In genomic region chr7:14687777-14688176, GRCh38 we compare ENCODE assay signal across 2 cellular contexts.
TF ChIP-seq lines count a peak whose summit lies in the region.

No MANE protein-coding gene starts in this region.

TF ChIP-seq in liver, 16 proteins besides CTCF, POLR2A, EP300 and RAD21 (continued from another document):
- TF ChIP-seq ATF3 (IDR thresholded peaks at IDR 0.05) (no peak), FOXA2 (IDR thresholded peaks at IDR 0.05) (peak; percentile 59)

TF ChIP-seq in HepG2, 621 proteins besides CTCF, POLR2A, EP300 and RAD21 (continued from another document):
- TF ChIP-seq DBP (CRISPR knock-in tag; IDR thresholded peaks at IDR 0.05; ENCODE audit: not compliant biosample characterization) (no peak), MBNL3 (CRISPR knock-in tag; conservative IDR thresholded peaks at IDR 0.05) (no peak), TAF15 (IDR thresholded peaks at IDR 0.05; ENCODE audit: low read depth, low read length, poor library complexity, severe bottlenecking) (no peak), LBX2 (CRISPR knock-in tag; IDR thresholded peaks at IDR 0.05; ENCODE audit: borderline replicate concordance) (no peak), ZBTB38 (CRISPR knock-in tag; IDR thresholded peaks at IDR 0.05) (no peak), ZFAT (CRISPR knock-in tag; conservative IDR thresholded peaks at IDR 0.05) (no peak), ZNF773 (CRISPR knock-in tag; IDR thresholded peaks at IDR 0.05; ENCODE audit: borderline replicate concordance) (no peak), ZNF317 (CRISPR knock-in tag; IDR thresholded peaks at IDR 0.05) (no peak), MIER2 (CRISPR knock-in tag; IDR thresholded peaks at IDR 0.05) (no peak), SETDB1 (CRISPR knock-in tag; IDR thresholded peaks at IDR 0.05; ENCODE audit: borderline replicate concordance) (no peak)
